ENCODE assay signal across 8 cellular contexts in the genomic region with DNA sequence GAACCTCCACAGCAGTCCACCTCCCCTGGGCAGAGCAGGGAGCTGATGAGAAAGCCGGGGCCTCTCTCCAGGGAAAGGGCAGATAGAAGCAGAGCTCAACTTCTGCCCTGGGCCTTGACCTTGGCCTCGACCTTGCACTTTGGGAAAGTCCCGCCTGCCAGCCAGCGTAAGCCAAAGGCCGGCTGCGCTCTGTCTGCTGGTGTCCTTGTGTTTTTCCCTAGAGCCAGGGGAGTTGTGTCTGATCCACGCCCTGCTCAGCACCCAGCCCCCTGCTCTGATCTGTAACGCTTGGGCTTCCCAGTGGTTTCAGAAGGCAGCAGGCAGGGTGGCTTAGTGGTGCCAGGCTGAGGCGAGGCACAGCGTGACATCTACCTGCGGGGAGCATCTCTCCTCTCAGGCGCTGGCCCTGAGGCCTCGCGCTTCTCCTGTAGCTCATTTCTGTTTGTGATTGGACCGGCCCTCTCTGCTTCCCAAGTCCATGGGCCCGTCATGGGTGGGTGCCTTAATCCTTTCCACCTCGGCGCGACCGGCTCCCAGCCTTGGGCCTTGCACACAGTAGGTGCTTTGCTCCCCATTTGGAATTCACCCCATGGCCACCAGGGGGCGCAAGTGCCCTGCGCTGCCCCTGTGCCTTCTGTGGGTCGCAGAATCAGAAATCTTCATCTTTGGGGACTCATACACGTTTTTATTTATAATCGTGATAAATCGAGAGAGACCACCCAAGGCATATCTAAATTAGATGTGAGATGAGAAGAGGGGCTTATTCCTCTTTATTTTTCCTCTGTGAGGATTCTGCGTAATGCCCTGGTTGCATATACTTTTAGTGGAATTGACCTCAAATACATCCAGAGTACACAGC. TPM values are rescaled to one million over a fixed set of nuclear protein-coding genes. Genes with fewer than 3 reads are reported as not detected.
DNase-seq lines count a peak whose midpoint lies in the region; ATAC-seq and TF ChIP-seq lines count a peak whose summit lies in the region.

No MANE protein-coding gene starts in this region.

- no peak for ATAC-seq in HG03175 (IDR thresholded peaks at IDR 0.05; ENCODE audit: unreplicated experiment)
- ATAC-seq in HG03565 (IDR thresholded peaks at IDR 0.05; ENCODE audit: unreplicated experiment): no peak

- H3K27me3 ChIP-seq in osteoblast (ENCODE audit: insufficient read depth, low read length): peaks cover 9% of the 10 kb centered on the region

- H3K4me2 ChIP-seq in osteoblast (ENCODE audit: insufficient read depth, low read length): no peak overlapping the region

- no peaks in the 10 kb centered on the region for H4K20me1 ChIP-seq in osteoblast (ENCODE audit: insufficient read depth, low read length)

- no peak overlapping the region for H3K27ac ChIP-seq in osteoblast (ENCODE audit: low read depth, low read length)

- no peak overlapping the region for H2AFZ ChIP-seq in osteoblast (ENCODE audit: low read length)

- H3K79me2 ChIP-seq in osteoblast (ENCODE audit: insufficient read depth, low read length): no peaks in the 10 kb centered on the region

- peak; percentile 95 for TF ChIP-seq CTCF in cardiac fibroblast (IDR thresholded peaks at IDR 0.05; ENCODE audit: low read depth, low read length)
- TF ChIP-seq CTCF in osteoblast (IDR thresholded peaks at IDR 0.05; ENCODE audit: extremely low read depth, low read depth, low read length): peak; percentile 87

- DNase-seq in activated gamma-delta T cell treated with Interleukin-2 at 50 U/mL for 16 hours (peak; percentile 63), activated gamma-delta T cell (lab: John Stamatoyannopoulos, UW) (no peak), cardiac fibroblast (ENCODE audit: low read depth in 2 of 2) (peak; percentile 11 to 33), osteoblast (ENCODE audit: insufficient read length, low spot score, missing footprints) (peak; percentile 94), 8988T (no peak)
- peak; percentile 39 for DNase-seq in activated CD4-positive, CD25-positive, alpha-beta regulatory T cell treated with anti-CD3 and anti-CD28 coated beads, Interleukin-2, amount 50 U/mL, for 16 hours (ENCODE audit: low read depth, low spot score)

- H3K4me3 ChIP-seq in cardiac fibroblast (replicated peaks in 1 of 2; ENCODE audit: low read depth in 2 of 2, low read length in 2 of 2): no peak overlapping the region
- H3K4me3 ChIP-seq in osteoblast (ENCODE audit: insufficient read depth, low read length): no peak overlapping the region

- no peaks in the 10 kb centered on the region for H3K9me3 ChIP-seq in osteoblast (ENCODE audit: low read depth, low read length)

- peaks cover 2% of the 10 kb centered on the region for H3K4me1 ChIP-seq in osteoblast (ENCODE audit: insufficient read depth, low read length)

- no peaks in the 10 kb centered on the region for H3K36me3 ChIP-seq in osteoblast (ENCODE audit: insufficient read depth, low read length)

RNA-seq across cellular contexts. Expression of a gene that starts 24.2 kb away (rescaled TPM):
- 15.9 and 19.4 TPM in 2 replicates for total RNA-seq in osteoblast

RNA-seq across cellular contexts. Expression of a gene that starts 24.3 kb away (rescaled TPM):
- total RNA-seq in osteoblast: 12.7 and 17.4 TPM in 2 replicates

RNA-seq across cellular contexts. Expression of a gene that starts 26.1 kb away (rescaled TPM):
- total RNA-seq in osteoblast: not detected in 2 replicates

RNA-seq across cellular contexts. Expression of a gene that starts 49.0 kb away (rescaled TPM):
- total RNA-seq in osteoblast: 44.5 and 46.3 TPM in 2 replicates

Comparison
In these comparisons a context has a peak if more than half of its experiments do, and no peak if none do; other contexts are left out.
1. DNase-seq: peak in activated gamma-delta T cell treated with Interleukin-2 at 50 U/mL for 16 hours (single experiment), activated CD4-positive, CD25-positive, alpha-beta regulatory T cell treated with anti-CD3 and anti-CD28 coated beads, Interleukin-2, amount 50 U/mL, for 16 hours (single experiment), cardiac fibroblast (2 of 2) and osteoblast (single experiment); none in activated gamma-delta T cell (single experiment) and 8988T (single experiment).